ENCODE assay signal across 8 cellular contexts in genomic region chr3:44712455-44713075, GRCh38. TPM values are rescaled to one million over a fixed set of nuclear protein-coding genes. Genes with fewer than 3 reads are reported as not detected.
A peak's percentile ranks its signal among the peaks of the same experiment; 100 is the strongest.
DNase-seq lines count a peak whose midpoint lies in the region; ATAC-seq and TF ChIP-seq lines count a peak whose summit lies in the region.

TSS of gene ZNF502 (plus strand) at chr3:44712660. CDS start at chr3:44720262, 7,602 bp downstream.

- H3K9me3 ChIP-seq in Caco-2, result peaks cover 30% of the 10 kb centered on the region

- H3K27me3 Mint-ChIP-seq in Caco-2 (ENCODE audit: insufficient read depth, unreplicated experiment) (no peaks in the 10 kb centered on the region), osteocyte (ENCODE audit: unreplicated experiment) (no peaks in the 10 kb centered on the region)

- H3K4me3 ChIP-seq in Caco-2 (ENCODE audit: low read depth, low read length), result peak within 1 kb of the TSS; percentile 67
- H3K4me3 ChIP-seq in choroid plexus epithelial cell (ENCODE audit: low read depth, low read length), result peak within 1 kb of the TSS; percentile 87

- CTCF ChIA-PET in Caco-2 (lab: Charles Lee), result interaction anchor here (0.5 to 1.0 kb wide), 3 partner anchors 17 to 562 kb away, joined by 5 read pairs; partner anchors contain the start of gene ZNF501

- peaks cover 20% of the 10 kb centered on the region for H3K9me3 Mint-ChIP-seq in Caco-2 (ENCODE audit: unreplicated experiment)
- peaks cover 33% of the 10 kb centered on the region for H3K9me3 Mint-ChIP-seq in osteocyte (ENCODE audit: unreplicated experiment)

- POLR2A ChIA-PET in Caco-2 (lab: Charles Lee), result interaction anchor here (0.8 kb wide), 1 partner anchor 17 kb away, joined by 6 read pairs; the partner anchor contains the start of gene ZNF501

- no peaks in the 10 kb centered on the region for H3K36me3 ChIP-seq in Caco-2 (ENCODE audit: control insufficient read depth, insufficient read depth, low read length)

- H3K4me1 Mint-ChIP-seq in Caco-2 (ENCODE audit: low read depth, unreplicated experiment) (no peaks in the 10 kb centered on the region), osteocyte (ENCODE audit: unreplicated experiment) (no peaks in the 10 kb centered on the region)

- intact Hi-C loops in Caco-2 (cut with micrococcal nuclease; ENCODE audit: unreplicated experiment), result loop anchor here (1.0 to 5.0 kb wide), 3 partner anchors 17 to 180 kb away; partner anchors contain the start of gene ZNF501

- peak within 1 kb of the TSS; percentile 85 for H3K27ac Mint-ChIP-seq in Caco-2 (ENCODE audit: unreplicated experiment)
- H3K27ac Mint-ChIP-seq in osteocyte (ENCODE audit: unreplicated experiment), result no peak within 1 kb of the TSS

- H3K27me3 ChIP-seq in Caco-2 (replicated peaks; ENCODE audit: control insufficient read depth, insufficient read depth, low read length), result no peaks in the 10 kb centered on the region

- H3K36me3 Mint-ChIP-seq in Caco-2 (ENCODE audit: insufficient read depth, unreplicated experiment) (peaks cover 9% of the 10 kb centered on the region), osteocyte (ENCODE audit: unreplicated experiment) (no peaks in the 10 kb centered on the region)

- TSS peak; percentile 43 for BruUV-seq in Caco-2 (replicated peaks; lab: Mats Ljungman, UMichigan)

- no peaks in the 10 kb centered on the region for H3K4me1 ChIP-seq in Caco-2

- peak within 1 kb of the TSS; percentile 87 for H3K4me3 Mint-ChIP-seq in Caco-2 (ENCODE audit: unreplicated experiment)
- no peak within 1 kb of the TSS for H3K4me3 Mint-ChIP-seq in osteocyte (ENCODE audit: unreplicated experiment)

- peak; percentile 80 to 83 for DNase-seq in Caco-2
- peak; percentile 74 for DNase-seq in NCI-H1105 (lab: John Stamatoyannopoulos, UW)
- peak; percentile 20 to 43 for DNase-seq in activated CD4-positive, alpha-beta T cell treated with anti-CD3 and anti-CD28 coated beads for 4 hours
- peak; percentile 93 for DNase-seq in choroid plexus epithelial cell (ENCODE audit: low read depth)
- DNase-seq in iris pigment epithelial cell (ENCODE audit: low read depth), result peak; percentile 91
- peak; percentile 60 for DNase-seq in stimulated activated CD4-positive, alpha-beta T cell treated with anti-CD3 and anti-CD28 coated beads, Interleukin-12 subunit alpha, Interleukin-12 subunit beta, amount 100 ng/mL, for 4 hours
- no peak for DNase-seq in osteocyte (ENCODE audit: extremely low spot score, unreplicated experiment)

- TF ChIP-seq CTCF in Caco-2 (IDR thresholded peaks at IDR 0.05; ENCODE audit: insufficient read depth in 1 of 2, low read depth in 1 of 2, low read length in 1 of 2, severe bottlenecking in 1 of 2, unreplicated experiment in 1 of 2), result peak in 1 of 2 experiments; percentile 36
- TF ChIP-seq CTCF in choroid plexus epithelial cell (conservative IDR thresholded peaks at IDR 0.05; ENCODE audit: low read depth, low read length), result peak; percentile 57
- TF ChIP-seq CTCF in osteocyte (IDR thresholded peaks at IDR 0.05), result no peak

- no peak for ATAC-seq in GM21526 (IDR thresholded peaks at IDR 0.05; ENCODE audit: low FRiP score, unreplicated experiment)

RNA-seq across cellular contexts. Expression of gene ZNF502, which starts in this region (rescaled TPM):
- total RNA-seq in Caco-2 (2022), result 2.0 TPM in 2 replicates
- total RNA-seq in osteocyte, result not detected in 2 replicates
